Comparison of ENCODE assay signal across 8 cellular contexts in genomic region chr1:93448983-93449805, GRCh38. TPM values are rescaled to one million over a fixed set of nuclear protein-coding genes. Genes with fewer than 3 reads are reported as not detected.
DNase-seq lines count a peak whose midpoint lies in the region; ATAC-seq, FAIRE-seq and TF ChIP-seq lines count a peak whose summit lies in the region.

No MANE protein-coding gene starts in this region.

- no peak for DNase-seq in activated CD4-positive, alpha-beta T cell treated with anti-CD3 and anti-CD28 coated beads, Interleukin-2, amount 10 ng/mL, durations not matched to agents 24 days and 14 days
- DNase-seq in activated CD4-positive, alpha-beta T cell treated with anti-CD3 and anti-CD28 coated beads, Interleukin-2, amount 50 U/mL, for 4 hours, result no peak
- DNase-seq in NCI-H146 treated with DMSO at 0.1 percent for 48 hours (lab: John Stamatoyannopoulos, UW; ENCODE audit: unreplicated experiment) (peak; percentile 44), GM12878 (ENCODE audit: low read depth, low spot score) (no peak), islet precursor cell (peak; percentile 78)
- DNase-seq in stimulated activated effector memory CD8-positive, alpha-beta T cell treated with anti-CD3 and anti-CD28 coated beads, Interleukin-12 subunit alpha, Interleukin-12 subunit beta, amount 100 ng/mL, for 72 hours (ENCODE audit: low spot score in 2 of 2), result no peak
- no peak for DNase-seq in stimulated activated CD8-positive, alpha-beta memory T cell treated with anti-CD3 and anti-CD28 coated beads, Interleukin-4, amount 100 ng/mL, for 48 hours

- RAD21 ChIA-PET in GM12878 (lab: Charles Lee; ENCODE audit: unreplicated experiment), result no interaction called here

- in situ Hi-C loops in GM12878 (cut with MboI), result loop anchor here (25.0 kb wide), 1 partner anchor 388 kb away; no protein-coding TSS in a partner anchor

- no peaks in the 10 kb centered on the region for H3K79me2 ChIP-seq in GM12878 (ENCODE audit: control insufficient read depth, insufficient read depth, low read length)

- peaks cover 70% of the 10 kb centered on the region for H3K27me3 Mint-ChIP-seq in activated CD4-positive, alpha-beta T cell treated with anti-CD3 and anti-CD28 coated beads, Interleukin-2, amount 10 ng/mL, durations not matched to agents 24 days and 14 days

- peaks cover 9 to 25% of the 10 kb centered on the region in 2 experiments for H3K27me3 ChIP-seq in GM12878 (replicated peaks in 1 of 2; ENCODE audit: control insufficient read depth in 2 of 2, insufficient read depth in 2 of 2, low read length in 1 of 2)

- H3K4me1 Mint-ChIP-seq in activated CD4-positive, alpha-beta T cell treated with anti-CD3 and anti-CD28 coated beads, Interleukin-2, amount 10 ng/mL, durations not matched to agents 24 days and 14 days, result peaks cover 11% of the 10 kb centered on the region
- peaks cover 15% of the 10 kb centered on the region for H3K4me1 Mint-ChIP-seq in stimulated activated effector memory CD8-positive, alpha-beta T cell treated with anti-CD3 and anti-CD28 coated beads, Interleukin-12 subunit alpha, Interleukin-12 subunit beta, amount 100 ng/mL, for 72 hours

- H3K9me3 Mint-ChIP-seq in activated CD4-positive, alpha-beta T cell treated with anti-CD3 and anti-CD28 coated beads, Interleukin-2, amount 10 ng/mL, durations not matched to agents 24 days and 14 days, result no peaks in the 10 kb centered on the region
- no peaks in the 10 kb centered on the region for H3K9me3 Mint-ChIP-seq in stimulated activated effector memory CD8-positive, alpha-beta T cell treated with anti-CD3 and anti-CD28 coated beads, Interleukin-12 subunit alpha, Interleukin-12 subunit beta, amount 100 ng/mL, for 72 hours

- TF ChIP-seq RAD21 in GM12878 (IDR thresholded peaks at IDR 0.05; ENCODE audit: insufficient read depth, low read depth, low read length), result no peak

- H2AFZ ChIP-seq in GM12878 (ENCODE audit: control insufficient read depth, low read depth, low read length), result 0 out of 2 replicates have a peak overlapping the region, but pooled peaks have one; percentile 12

- H4K20me1 ChIP-seq in GM12878 (ENCODE audit: control insufficient read depth, insufficient read depth), result no peaks in the 10 kb centered on the region

- no peak overlapping the region for H3K9ac ChIP-seq in GM12878 (ENCODE audit: control insufficient read depth, insufficient read depth, low read length)

- POLR2A ChIA-PET in GM12878 (lab: Charles Lee), result no interaction called here

- H3K27ac ChIP-seq in GM12878 (ENCODE audit: control insufficient read depth, insufficient read depth), result no peak overlapping the region

- H3K4me3 ChIP-seq in GM12878, result peak overlapping the region; percentile 61; the same call in 1 of the 2 replicates

- SMC1A ChIA-PET in GM12878 (lab: Charles Lee; ENCODE audit: uncharacterized antibody, unreplicated experiment), result no interaction called here

- TF ChIP-seq CTCF in GM12878 (IDR thresholded peaks at IDR 0.05 in 2 of 3, conservative IDR thresholded peaks at IDR 0.05 in 1 of 3; ENCODE audit: control insufficient read depth in 2 of 3, extremely low read depth in 1 of 3, insufficient read depth in 1 of 3, low read depth in 3 of 3, low read length in 3 of 3), result no peak

- H3K4me2 ChIP-seq in GM12878 (ENCODE audit: control insufficient read depth, insufficient read depth), result peak overlapping the region; percentile 86

- intact Hi-C loops in activated CD4-positive, alpha-beta T cell treated with anti-CD3 and anti-CD28 coated beads, Interleukin-2, amount 10 ng/mL, durations not matched to agents 24 days and 14 days (cut with micrococcal nuclease), result loop anchor here (10.0 kb wide), 1 partner anchor 236 kb away; the partner anchor contains the start of gene BCAR3
- intact Hi-C loops in GM12878 (cut with micrococcal nuclease; ENCODE audit: unreplicated experiment), result no loop called here

- no peaks in the 10 kb centered on the region for H3K36me3 ChIP-seq in GM12878 (ENCODE audit: control insufficient read depth in 2 of 2, insufficient read depth in 2 of 2, low read length in 1 of 2)

- peak overlapping the region; percentile 83 for H3K4me3 Mint-ChIP-seq in activated CD4-positive, alpha-beta T cell treated with anti-CD3 and anti-CD28 coated beads, Interleukin-2, amount 10 ng/mL, durations not matched to agents 24 days and 14 days
- H3K4me3 Mint-ChIP-seq in stimulated activated effector memory CD8-positive, alpha-beta T cell treated with anti-CD3 and anti-CD28 coated beads, Interleukin-12 subunit alpha, Interleukin-12 subunit beta, amount 100 ng/mL, for 72 hours, result peak overlapping the region; percentile 92

- TF ChIP-seq EP300 in GM12878 (IDR thresholded peaks at IDR 0.05; ENCODE audit: borderline replicate concordance in 1 of 2, control insufficient read depth in 1 of 2, low read depth in 2 of 2, low read length in 2 of 2), result no peak

- 2% methylated on average over 27 of the region's 27 CpGs for WGBS in GM12878 (ENCODE audit: insufficient coverage, insufficient replicate concordance, low lambda C conversion rate, missing lambda C conversion rate)

- H3K27ac Mint-ChIP-seq in activated CD4-positive, alpha-beta T cell treated with anti-CD3 and anti-CD28 coated beads, Interleukin-2, amount 10 ng/mL, durations not matched to agents 24 days and 14 days, result no peak overlapping the region
- H3K27ac Mint-ChIP-seq in stimulated activated effector memory CD8-positive, alpha-beta T cell treated with anti-CD3 and anti-CD28 coated beads, Interleukin-12 subunit alpha, Interleukin-12 subunit beta, amount 100 ng/mL, for 72 hours, result peak overlapping the region; percentile 39

- no TSS peak for BruUV-seq in GM12878 (replicated peaks; lab: Mats Ljungman, UMichigan)

- no peaks in the 10 kb centered on the region for H3K9me3 ChIP-seq in GM12878 (replicated peaks; ENCODE audit: control insufficient read depth, insufficient read depth, low read length)

- ATAC-seq in GM12878, result no peak
- no peak for ATAC-seq in stimulated activated effector memory CD8-positive, alpha-beta T cell treated with anti-CD3 and anti-CD28 coated beads, Interleukin-12 subunit alpha, Interleukin-12 subunit beta, amount 100 ng/mL, for 72 hours
- no peak for ATAC-seq in HG03045 (IDR thresholded peaks at IDR 0.05; ENCODE audit: unreplicated experiment)

- H3K36me3 Mint-ChIP-seq in activated CD4-positive, alpha-beta T cell treated with anti-CD3 and anti-CD28 coated beads, Interleukin-2, amount 10 ng/mL, durations not matched to agents 24 days and 14 days (ENCODE audit: low read depth), result peaks cover 2% of the 10 kb centered on the region
- H3K36me3 Mint-ChIP-seq in stimulated activated effector memory CD8-positive, alpha-beta T cell treated with anti-CD3 and anti-CD28 coated beads, Interleukin-12 subunit alpha, Interleukin-12 subunit beta, amount 100 ng/mL, for 72 hours, result no peaks in the 10 kb centered on the region

- CTCF ChIA-PET in GM12878 (lab: Yijun Ruan, JAX), result no interaction called here

- TF ChIP-seq POLR2A in GM12878 (IDR thresholded peaks at IDR 0.05; ENCODE audit: low read depth, low read length), result no peak

- peaks cover 3% of the 10 kb centered on the region; the same call in 1 of the 2 replicates for H3K4me1 ChIP-seq in GM12878 (ENCODE audit: control insufficient read depth, insufficient read depth, low read length)

- FAIRE-seq in GM12878 (lab: Jason Lieb, UNC), result no peak

TF ChIP-seq in GM12878, 131 proteins besides CTCF, POLR2A, EP300 and RAD21 (continues in another document):
- TF ChIP-seq HDGF (IDR thresholded peaks at IDR 0.05), result no peak
- no peak for TF ChIP-seq RELB (IDR thresholded peaks at IDR 0.05; ENCODE audit: low read depth)
- no peak for TF ChIP-seq FOS (IDR thresholded peaks at IDR 0.05; ENCODE audit: borderline replicate concordance, extremely low read depth, insufficient read length)
- TF ChIP-seq RB1 (IDR thresholded peaks at IDR 0.05; ENCODE audit: borderline replicate concordance), result no peak
- TF ChIP-seq GATAD2B (conservative IDR thresholded peaks at IDR 0.05; ENCODE audit: low read depth), result no peak
- no peak for TF ChIP-seq YY1 (IDR thresholded peaks at IDR 0.05; ENCODE audit: low read depth, low read length)
- no peak for TF ChIP-seq ZNF274 (IDR thresholded peaks at IDR 0.05; ENCODE audit: insufficient read depth, insufficient read length)
- peak; percentile 76; the same call in 1 of the 2 replicates for TF ChIP-seq BMI1 (IDR thresholded peaks at IDR 0.05; ENCODE audit: borderline replicate concordance)
- TF ChIP-seq PML (IDR thresholded peaks at IDR 0.05; ENCODE audit: low read length), result no peak

RNA-seq across cellular contexts. Expression of gene FNBP1L, which starts 1.3 kb away (rescaled TPM):
- 0.14 and 0.24 TPM in 2 replicates for total RNA-seq in activated CD4-positive, alpha-beta T cell treated with anti-CD3 and anti-CD28 coated beads, Interleukin-2, amount 10 ng/mL, durations not matched to agents 24 days and 14 days
- total RNA-seq in GM12878 (2013; cell fraction: nucleolus; rRNA removed), result 0.17 and 0.20 TPM in 2 replicates
- total RNA-seq in GM12878 (2014; rRNA removed) (0.05 TPM in 1 of 2 replicates, not detected in the other), GM12878 (2014; rRNA removed; fragmentation: Illumina TruSeq; extraction: Trizol) (0.04 and 0.09 TPM in 2 replicates), GM12878 (2021) (0.10 and 0.21 TPM in 2 replicates)
- polyA plus RNA-seq in GM12878 (2011; ENCODE audit: low read depth), result 0.04 TPM
- polyA plus RNA-seq in GM12878 (2011; rRNA removed) (0.05 and 0.10 TPM in 2 replicates), GM12878 (2014; fragmentation: Illumina TruSeq; extraction: Trizol) (0.12 TPM in 1 of 2 replicates, not detected in the other), GM12878 (2014; fragmentation: Nextera tagmentation; extraction: Ambion mirVana) (under 1 TPM in 1 of 2 experiments, not detected in 1; 0.02 TPM), GM12878 (2014; rRNA removed) (not detected in 2 replicates), GM12878 (2016; fragmentation: Nextera tagmentation; extraction: Ambion mirVana) (under 1 TPM in 1 of 2 experiments, not detected in 1; 0.08 TPM)
- polyA plus RNA-seq in GM12878 (2011; cell fraction: cytosol; rRNA removed), result 0.02 TPM in 1 of 2 replicates, not detected in the other
- 0.07 and 0.09 TPM in 2 replicates for polyA plus RNA-seq in GM12878 (2011; cell fraction: nucleus; rRNA removed)
- polyA plus RNA-seq in GM12878 (2012), result 0.10 TPM in 1 of 2 replicates, not detected in the other
- polyA minus RNA-seq in GM12878 (2011; rRNA and poly(A)+ RNA removed), result 0.15 TPM in 2 replicates
- polyA minus RNA-seq in GM12878 (2011; cell fraction: cytosol; rRNA and poly(A)+ RNA removed), result not detected in 2 replicates
- polyA minus RNA-seq in GM12878 (2011; cell fraction: nucleus; rRNA and poly(A)+ RNA removed), result 0.12 and 0.29 TPM in 2 replicates

Comparison
In these comparisons a context has a peak if more than half of its experiments do, and no peak if none do; other contexts are left out.
1. DNase-seq: peak in NCI-H146 treated with DMSO at 0.1 percent for 48 hours (single experiment) and islet precursor cell (single experiment); none in activated CD4-positive, alpha-beta T cell treated with anti-CD3 and anti-CD28 coated beads, Interleukin-2, amount 10 ng/mL, durations not matched to agents 24 days and 14 days (single experiment), activated CD4-positive, alpha-beta T cell treated with anti-CD3 and anti-CD28 coated beads, Interleukin-2, amount 50 U/mL, for 4 hours (0 of 2), GM12878 (single experiment), stimulated activated effector memory CD8-positive, alpha-beta T cell treated with anti-CD3 and anti-CD28 coated beads, Interleukin-12 subunit alpha, Interleukin-12 subunit beta, amount 100 ng/mL, for 72 hours (0 of 2) and stimulated activated CD8-positive, alpha-beta memory T cell treated with anti-CD3 and anti-CD28 coated beads, Interleukin-4, amount 100 ng/mL, for 48 hours (single experiment).